In genomic region chr22:49660794-49661781, GRCh38 we compare ENCODE assay signal across 18 cellular contexts.
DNase-seq lines count a peak whose midpoint lies in the region; ATAC-seq and TF ChIP-seq lines count a peak whose summit lies in the region.
"Had no signal": no experiment of that assay in that cellular context is flagged by ENCODE, and none has a peak within 500 bp of the region (broad histone marks: within the 10 kb centered on the region; RNA-seq: fewer than 3 reads in every experiment).

No MANE protein-coding gene starts in this region.

- no peaks in the 10 kb centered on the region for H4K20me1 ChIP-seq in DOHH2 (ENCODE audit: control insufficient read depth, insufficient read depth, low read depth, low read length)

- H3K4me1 ChIP-seq in DOHH2 (ENCODE audit: control insufficient read depth, low read length), result peaks cover 27% of the 10 kb centered on the region

- no peaks in the 10 kb centered on the region for H3K9me3 ChIP-seq in DOHH2 (ENCODE audit: control insufficient read depth, insufficient read depth, low read length)

- TF ChIP-seq CTCF in DOHH2 (IDR thresholded peaks at IDR 0.05; ENCODE audit: low read depth, low read length, poor library complexity, severe bottlenecking), result no peak

- peaks cover 0 to under 1% (median 0%) of the 10 kb centered on the region in 3 donors for H3K9me3 Mint-ChIP-seq in IgD-negative memory B cell
- H3K9me3 Mint-ChIP-seq: dendritic cell treated with granulocyte-macrophage colony-stimulating factor and Interleukin-4, amounts not matched to agents 40 ng/mL and 50 ng/mL, for 4 days had no signal

- peaks cover 8% of the 10 kb centered on the region for H3K79me2 ChIP-seq in DOHH2 (ENCODE audit: control insufficient read depth, low read length)

- no peak for ATAC-seq in sciatic nerve
- no peak for ATAC-seq in HG03432 (IDR thresholded peaks at IDR 0.05; ENCODE audit: unreplicated experiment)
- ATAC-seq in HG02588 (IDR thresholded peaks at IDR 0.05; ENCODE audit: unreplicated experiment), result no peak

- H3K27me3 Mint-ChIP-seq in IgD-negative memory B cell, result peaks cover 3% of the 10 kb centered on the region

- peaks cover 10% of the 10 kb centered on the region; the same call in 1 of the 2 replicates for H3F3A ChIP-seq in DOHH2 (ENCODE audit: control insufficient read depth, insufficient read depth)

- no peaks in the 10 kb centered on the region for H3K36me3 Mint-ChIP-seq in IgD-negative memory B cell
- H3K36me3 Mint-ChIP-seq: CD14-positive monocyte had no signal

- no peak overlapping the region for H3K4me3 ChIP-seq in DOHH2 (ENCODE audit: low read length)
- H3K4me3 ChIP-seq: PC-9 had no signal

- no peaks in the 10 kb centered on the region for H3K27me3 ChIP-seq in DOHH2 (ENCODE audit: control insufficient read depth, low read length)

- peak overlapping the region in 1 of 3 donors; percentile 71 for H3K27ac Mint-ChIP-seq in IgD-negative memory B cell
- H3K27ac Mint-ChIP-seq: dendritic cell treated with granulocyte-macrophage colony-stimulating factor and Interleukin-4, amounts not matched to agents 40 ng/mL and 50 ng/mL, for 4 days had no signal

- DNase-seq in SHP77 (lab: John Stamatoyannopoulos, UW) (peak; percentile 52 to 67), sciatic nerve (ENCODE audit: low spot score) (peak; percentile 45), DMS153 treated with DMSO at 0.1 percent for 48 hours (lab: John Stamatoyannopoulos, UW; ENCODE audit: unreplicated experiment) (no peak), NCI-H2227 (lab: John Stamatoyannopoulos, UW; ENCODE audit: unreplicated experiment) (no peak)
- DNase-seq: activated CD4-positive, alpha-beta T cell treated with anti-CD3 and anti-CD28 coated beads, Interleukin-2, amount 50 U/mL, for 4 hours; activated naive CD4-positive, alpha-beta T cell treated with Interleukin-2 at 50 U/mL for 16 hours; erythroblast; GOT3; NCI-H2227 treated with DMSO at 0.1 percent for 48 hours; PC-9; retina; stimulated activated CD4-positive, alpha-beta T cell treated with anti-CD3 and anti-CD28 coated beads, Interleukin-2, amount 100 ng/mL, for 24 hours had no signal

- H3K4me2 ChIP-seq in DOHH2 (ENCODE audit: low read length), result peak overlapping the region; percentile 38
- H3K4me2 ChIP-seq: PC-9 had no signal

- peak overlapping the region in 3 of 4 donors; percentile 53 to 70 (median 63) for H3K4me3 Mint-ChIP-seq in IgD-negative memory B cell
- H3K4me3 Mint-ChIP-seq: CD14-positive monocyte; dendritic cell treated with granulocyte-macrophage colony-stimulating factor and Interleukin-4, amounts not matched to agents 40 ng/mL and 50 ng/mL, for 4 days had no signal

- intact Hi-C loops in sciatic nerve (cut with DNase I), result no loop called here

- no peak overlapping the region for H3K27ac ChIP-seq in DOHH2 (ENCODE audit: low read depth, low read length)
- H3K27ac ChIP-seq: PC-9 had no signal

- H3K4me1 Mint-ChIP-seq in IgD-negative memory B cell, result peaks cover 8 to 16% (median 14%) of the 10 kb centered on the region in 3 donors

- H3K36me3 ChIP-seq in DOHH2 (ENCODE audit: control insufficient read depth, low read length), result peaks cover 9% of the 10 kb centered on the region

- H3K9me2 ChIP-seq in DOHH2 (replicated peaks; ENCODE audit: control insufficient read depth, low read length), result no peaks in the 10 kb centered on the region

Comparison
In these comparisons a context has a peak if more than half of its experiments do, and no peak if none do; other contexts are left out.
1. DNase-seq: peak in SHP77 (2 of 2) and sciatic nerve (single experiment); none in DMS153 treated with DMSO at 0.1 percent for 48 hours (single experiment) and NCI-H2227 (single experiment).